15 cellular contexts compared by ENCODE assay signal in genomic region chr2:20092901-20093235, GRCh38. TPM values are rescaled to one million over a fixed set of nuclear protein-coding genes. Genes with fewer than 3 reads are reported as not detected.
DNase-seq lines count a peak whose midpoint lies in the region; ATAC-seq, FAIRE-seq and TF ChIP-seq lines count a peak whose summit lies in the region.
"Had no signal": no experiment of that assay in that cellular context is flagged by ENCODE, and none has a peak within 500 bp of the region (broad histone marks: within the 10 kb centered on the region; RNA-seq: fewer than 3 reads in every experiment).

No MANE protein-coding gene starts in this region.

- H3K4me3 ChIP-seq in keratinocyte (ENCODE audit: control insufficient read depth in 2 of 3, extremely low read depth in 1 of 3, insufficient read depth in 2 of 3, low read depth in 1 of 3, low read length in 3 of 3) (no peak overlapping the region), subcutaneous abdominal adipose tissue (ENCODE audit: low read depth in 1 of 5, low read length in 5 of 5) (no peak overlapping the region)
- H3K4me3 ChIP-seq: HAP-1, SJSA1 had no signal

- no peak overlapping the region for H3K4me3 Mint-ChIP-seq in activated naive CD4-positive, alpha-beta T cell treated with anti-CD3 and anti-CD28 coated beads, Interleukin-2, amount 10 ng/mL, durations not matched to agents 7 days and 5 days
- H3K4me3 Mint-ChIP-seq in brain, result no peak overlapping the region
- H3K4me3 Mint-ChIP-seq: CD14-positive monocyte had no signal

- no peaks in the 10 kb centered on the region for H3K9me3 Mint-ChIP-seq in activated naive CD4-positive, alpha-beta T cell treated with anti-CD3 and anti-CD28 coated beads, Interleukin-2, amount 10 ng/mL, durations not matched to agents 7 days and 5 days
- H3K9me3 Mint-ChIP-seq in activated naive CD4-positive, alpha-beta T cell treated with anti-CD3 and anti-CD28 coated beads, Interleukin-2, amount 50 U/mL, for 72 hours, result no peaks in the 10 kb centered on the region
- H3K9me3 Mint-ChIP-seq in brain, result peaks cover 0 to 10% (median 0%) of the 10 kb centered on the region in 5 experiments
- H3K9me3 Mint-ChIP-seq: CD14-positive monocyte had no signal

- no peaks in the 10 kb centered on the region for H4K20me1 ChIP-seq in keratinocyte (ENCODE audit: control insufficient read depth, extremely low read depth, insufficient read depth, low read length)

- H2AFZ ChIP-seq in keratinocyte (ENCODE audit: control insufficient read depth, low read length), result peak overlapping the region; percentile 71

- H3K27me3 Mint-ChIP-seq in activated naive CD4-positive, alpha-beta T cell treated with anti-CD3 and anti-CD28 coated beads, Interleukin-2, amount 10 ng/mL, durations not matched to agents 7 days and 5 days, result peaks cover 33% of the 10 kb centered on the region
- H3K27me3 Mint-ChIP-seq in brain, result peaks cover 14% of the 10 kb centered on the region

- peak overlapping the region; percentile 56 for H3K4me2 ChIP-seq in keratinocyte (ENCODE audit: control insufficient read depth, extremely low read depth, insufficient read depth, low read depth, low read length)
- H3K4me2 ChIP-seq: KMS-11 had no signal

- H3K36me3 ChIP-seq in keratinocyte (ENCODE audit: control insufficient read depth in 2 of 2, extremely low read depth in 1 of 2, insufficient read depth in 2 of 2, low read length in 2 of 2) (no peaks in the 10 kb centered on the region), subcutaneous abdominal adipose tissue (ENCODE audit: control insufficient read depth in 5 of 5, insufficient read depth in 5 of 5, low read length in 5 of 5) (no peaks in the 10 kb centered on the region)
- H3K36me3 ChIP-seq: HAP-1, SJSA1 had no signal

- ATAC-seq in activated naive CD4-positive, alpha-beta T cell treated with anti-CD3 and anti-CD28 coated beads, Interleukin-2, amount 50 U/mL, for 72 hours, result no peak

- CTCF ChIA-PET in activated naive CD4-positive, alpha-beta T cell treated with anti-CD3 and anti-CD28 coated beads, Interleukin-2, amount 10 ng/mL, durations not matched to agents 7 days and 5 days (lab: Charles Lee), result no interaction called here

- H3K9me1 ChIP-seq in keratinocyte (ENCODE audit: control insufficient read depth, extremely low read depth, insufficient read depth, low read length), result no peaks in the 10 kb centered on the region

- H3K79me2 ChIP-seq in keratinocyte (ENCODE audit: control insufficient read depth, insufficient read depth, low read length), result no peaks in the 10 kb centered on the region

- no peaks in the 10 kb centered on the region for H3K36me3 Mint-ChIP-seq in activated naive CD4-positive, alpha-beta T cell treated with anti-CD3 and anti-CD28 coated beads, Interleukin-2, amount 10 ng/mL, durations not matched to agents 7 days and 5 days
- H3K36me3 Mint-ChIP-seq in activated naive CD4-positive, alpha-beta T cell treated with anti-CD3 and anti-CD28 coated beads, Interleukin-2, amount 50 U/mL, for 72 hours, result no peaks in the 10 kb centered on the region
- H3K36me3 Mint-ChIP-seq in brain, result no peaks in the 10 kb centered on the region
- H3K36me3 Mint-ChIP-seq: CD14-positive monocyte had no signal

- H3K27ac ChIP-seq in keratinocyte (ENCODE audit: control insufficient read depth, insufficient read depth, low read length) (peak overlapping the region; percentile 94), subcutaneous abdominal adipose tissue (ENCODE audit: low read depth, low read length) (peak overlapping the region; percentile 79)
- H3K27ac ChIP-seq: 22Rv1, KMS-11 had no signal

- H3K27me3 ChIP-seq in keratinocyte (ENCODE audit: control insufficient read depth, extremely low read depth, insufficient read depth, low read length) (no peaks in the 10 kb centered on the region), subcutaneous abdominal adipose tissue (ENCODE audit: control insufficient read depth in 5 of 5, insufficient read depth in 4 of 5, low read length in 5 of 5) (peaks cover 0 to 7% (median 0%) of the 10 kb centered on the region in 5 donors)
- H3K27me3 ChIP-seq: SJSA1 had no signal

- in situ Hi-C loops in G401 (cut with HindIII; ENCODE audit: low sequenced_read_pairs), result no loop called here

- no peak for DNase-seq in activated naive CD4-positive, alpha-beta T cell treated with anti-CD3 and anti-CD28 coated beads, Interleukin-2, amount 10 ng/mL, durations not matched to agents 7 days and 5 days
- no peak for DNase-seq in activated naive CD4-positive, alpha-beta T cell treated with anti-CD3 and anti-CD28 coated beads, Interleukin-2, amount 50 U/mL, for 72 hours (ENCODE audit: low spot score in 2 of 2)
- DNase-seq in keratinocyte (ENCODE audit: low read depth, low spot score) (peak; percentile 26), G401 (ENCODE audit: low spot score) (no peak), NCI-H1930 (lab: John Stamatoyannopoulos, UW) (no peak), GOT3 (lab: John Stamatoyannopoulos, UW) (no peak)
- DNase-seq: NCI-H187 treated with DMSO at 0.1 percent for 48 hours, NCI-H2171 had no signal

- H3K27ac Mint-ChIP-seq in activated naive CD4-positive, alpha-beta T cell treated with anti-CD3 and anti-CD28 coated beads, Interleukin-2, amount 10 ng/mL, durations not matched to agents 7 days and 5 days, result peak overlapping the region; percentile 60
- H3K27ac Mint-ChIP-seq in activated naive CD4-positive, alpha-beta T cell treated with anti-CD3 and anti-CD28 coated beads, Interleukin-2, amount 50 U/mL, for 72 hours, result peak overlapping the region in 1 of 2 donors; percentile 42
- peak overlapping the region in 3 of 5 experiments; percentile 76 to 94 (median 93) for H3K27ac Mint-ChIP-seq in brain

- dilution Hi-C loops in keratinocyte (cut with MboI; ENCODE audit: extremely low pct_ligation_motif_present, low sequenced_read_pairs), result no loop called here

- TF ChIP-seq CTCF in brain (conservative IDR thresholded peaks at IDR 0.05) (no peak), keratinocyte (optimal IDR thresholded peaks at IDR 0.05 in 1 of 3, IDR thresholded peaks at IDR 0.05 in 1 of 3, conservative IDR thresholded peaks at IDR 0.05 in 1 of 3; ENCODE audit: extremely low read depth in 1 of 3, insufficient read depth in 2 of 3, low read length in 3 of 3) (no peak)

- no peak for FAIRE-seq in keratinocyte (lab: Jason Lieb, UNC)

- H3K9me3 ChIP-seq in keratinocyte (ENCODE audit: control insufficient read depth, low read depth, low read length) (no peaks in the 10 kb centered on the region), subcutaneous abdominal adipose tissue (ENCODE audit: control insufficient read depth in 5 of 5, low read length in 5 of 5) (no peaks in the 10 kb centered on the region)
- H3K9me3 ChIP-seq: HAP-1, SJSA1 had no signal

- H3K4me1 ChIP-seq in keratinocyte (ENCODE audit: control insufficient read depth, extremely low read depth, insufficient read depth, low read length) (peaks cover 43% of the 10 kb centered on the region), subcutaneous abdominal adipose tissue (ENCODE audit: control insufficient read depth in 5 of 5, insufficient read depth in 5 of 5, low read length in 5 of 5) (peaks cover 11 to 28% (median 20%) of the 10 kb centered on the region in 5 donors)

- H3K9ac ChIP-seq in keratinocyte (ENCODE audit: control insufficient read depth, extremely low read depth, insufficient read depth, low read length) (peak overlapping the region; percentile 18), subcutaneous abdominal adipose tissue (ENCODE audit: low read length in 5 of 5) (no peak overlapping the region)
- H3K9ac ChIP-seq: KMS-11 had no signal

- no peaks in the 10 kb centered on the region for H3K4me1 Mint-ChIP-seq in activated naive CD4-positive, alpha-beta T cell treated with anti-CD3 and anti-CD28 coated beads, Interleukin-2, amount 10 ng/mL, durations not matched to agents 7 days and 5 days
- peaks cover 50% of the 10 kb centered on the region for H3K4me1 Mint-ChIP-seq in brain
- H3K4me1 Mint-ChIP-seq: CD14-positive monocyte had no signal

RNA-seq across cellular contexts. Expression of gene LAPTM4A, which starts 41.4 kb away (rescaled TPM):
- 10 to 100 TPM; 20.4 to 26.9 TPM for total RNA-seq in activated naive CD4-positive, alpha-beta T cell treated with anti-CD3 and anti-CD28 coated beads, Interleukin-2, amount 50 U/mL, for 72 hours
- polyA plus RNA-seq in brain (ENCODE audit: insufficient read depth, low read depth, low replicate concordance) (256 TPM), keratinocyte (254 to 509 TPM (median 460 TPM) in 3 replicates)
- polyA plus RNA-seq in keratinocyte (2011; ENCODE audit: low read depth), result 67.7 TPM
- 226 and 462 TPM in 2 replicates for polyA plus RNA-seq in keratinocyte (2011; cell fraction: cytosol; rRNA removed)
- polyA plus RNA-seq in keratinocyte (2011; cell fraction: nucleus; rRNA removed), result 737 and 886 TPM in 2 replicates
- polyA plus RNA-seq in keratinocyte (2012; ENCODE audit: low replicate concordance), result 148 and 245 TPM in 2 replicates
- 40.9 to 255 TPM (median 189 TPM) in 3 replicates for polyA minus RNA-seq in keratinocyte
- 91.5 TPM for polyA minus RNA-seq in keratinocyte (2011; cell fraction: cytosol; rRNA and poly(A)+ RNA removed)
- polyA minus RNA-seq in keratinocyte (2011; cell fraction: nucleus; rRNA and poly(A)+ RNA removed), result 165 and 291 TPM in 2 replicates
- 82.0 and 98.8 TPM in 2 replicates for total RNA-seq in G401 (2014; rRNA removed; shearing (Covaris generic))
